In the genomic region with DNA sequence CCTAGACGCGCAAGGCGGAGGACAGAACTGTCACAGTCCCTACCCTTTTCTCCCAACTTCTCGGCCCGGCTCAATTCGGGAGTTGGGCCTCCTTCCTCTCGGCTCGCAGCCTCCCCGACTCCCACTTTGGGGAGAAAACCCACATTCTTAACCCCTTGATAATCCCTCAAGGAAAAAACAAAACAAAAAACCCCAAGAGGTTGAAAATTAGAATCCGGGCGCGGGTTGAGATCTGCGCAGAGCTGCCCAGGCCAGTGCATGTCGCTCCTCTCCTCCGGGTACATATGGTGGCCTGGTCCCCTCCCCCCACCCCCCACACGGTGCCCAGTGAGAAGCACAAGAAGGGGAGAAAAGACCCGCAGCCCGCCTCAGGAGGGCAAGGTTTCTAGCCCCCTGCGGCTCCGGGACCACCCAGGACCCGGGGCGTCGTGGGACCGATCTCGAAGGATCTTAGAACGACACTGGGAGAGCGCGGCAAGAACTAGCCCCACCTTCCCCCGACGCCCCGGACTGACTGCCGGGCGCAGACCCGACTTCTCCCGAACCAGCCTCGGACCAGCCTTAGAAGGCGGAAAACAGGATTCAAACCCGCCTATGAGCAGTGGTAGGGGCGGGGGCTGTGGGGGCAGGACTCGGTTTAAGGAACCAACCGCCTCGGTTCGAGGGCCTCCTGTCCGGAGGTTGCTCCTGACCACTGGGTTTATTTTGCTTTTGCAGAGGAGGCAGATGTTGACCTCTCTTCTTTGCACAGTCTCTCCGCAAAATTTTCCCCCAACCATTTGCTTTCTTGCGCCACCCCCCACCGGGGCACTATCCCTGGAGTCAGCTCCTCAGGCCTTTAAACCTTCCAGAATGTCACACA, we compare ENCODE assay signal across 8 cellular contexts. TPM values are rescaled to one million over a fixed set of nuclear protein-coding genes. Genes with fewer than 3 reads are reported as not detected.
DNase-seq lines count a peak whose midpoint lies in the region; ATAC-seq, FAIRE-seq and TF ChIP-seq lines count a peak whose summit lies in the region.

No MANE protein-coding gene starts in this region.

- no peak overlapping the region for H3K27ac ChIP-seq in pancreas

- H3K36me3 ChIP-seq in Caco-2 (ENCODE audit: control insufficient read depth, insufficient read depth, low read length) (no peaks in the 10 kb centered on the region), pancreas (no peaks in the 10 kb centered on the region)

- H3K27me3 ChIP-seq in Caco-2 (replicated peaks; ENCODE audit: control insufficient read depth, insufficient read depth, low read length), result no peaks in the 10 kb centered on the region
- H3K27me3 ChIP-seq in pancreas, result peaks cover 0 to 69% (median 14%) of the 10 kb centered on the region in 4 donors

- TF ChIP-seq CTCF in Caco-2 (IDR thresholded peaks at IDR 0.05; ENCODE audit: insufficient read depth in 1 of 2, low read depth in 1 of 2, low read length in 1 of 2, severe bottlenecking in 1 of 2, unreplicated experiment in 1 of 2) (no peak), WI38 (IDR thresholded peaks at IDR 0.05; ENCODE audit: low read depth, low read length) (no peak), glutamatergic neuron (IDR thresholded peaks at IDR 0.05; ENCODE audit: partially characterized antibody, unreplicated experiment) (no peak), pancreas (IDR thresholded peaks at IDR 0.05) (no peak)

- WGBS in pancreas, 2 donors, result 6 to 8% methylated on average over 47 of the region's 47 CpGs

- H3K4me3 Mint-ChIP-seq in Caco-2 (ENCODE audit: unreplicated experiment), result peak overlapping the region; percentile 87
- H3K4me3 Mint-ChIP-seq in glutamatergic neuron (ENCODE audit: unreplicated experiment), result peak overlapping the region; percentile 93

- CTCF ChIA-PET in Caco-2 (lab: Charles Lee), result interaction anchor here (1.6 kb wide), 1 partner anchor 12 kb away, joined by 6 read pairs; no protein-coding TSS in a partner anchor

- intact Hi-C loops in Caco-2 (cut with micrococcal nuclease; ENCODE audit: unreplicated experiment), result loop anchor here (1.0 to 2.0 kb wide), 5 partner anchors 8 to 1038 kb away; partner anchors contain the start of gene LNX1
- intact Hi-C loops in pancreas (cut with DNase I), result loop anchor here in 2 of 3 donors (5.0 kb wide), 2 partner anchors 314 to 319 kb away; no protein-coding TSS in a partner anchor

- TSS peak; percentile 88 for BruUV-seq in Caco-2 (replicated peaks; lab: Mats Ljungman, UMichigan)

- DNase-seq in Caco-2, result peak; percentile 81 to 82
- peak; percentile 29 for DNase-seq in glutamatergic neuron
- peak in 1 of 6 donors; percentile 60 for DNase-seq in pancreas
- no peak for DNase-seq in germinal center (ENCODE audit: low spot score)

- H3K4me1 Mint-ChIP-seq in Caco-2 (ENCODE audit: low read depth, unreplicated experiment) (peaks cover 19% of the 10 kb centered on the region), glutamatergic neuron (ENCODE audit: low read depth, unreplicated experiment) (peaks cover 5% of the 10 kb centered on the region)

- no peak for FAIRE-seq in pancreas (lab: Jason Lieb, UNC)

- peak overlapping the region; percentile 64 for H3K4me3 ChIP-seq in Caco-2 (ENCODE audit: low read depth, low read length)
- H3K4me3 ChIP-seq in WI38 (ENCODE audit: low read depth, low read length), result peak overlapping the region; percentile 78
- peak overlapping the region in 3 of 4 donors; percentile 8 to 36 (median 24) for H3K4me3 ChIP-seq in pancreas

- peak overlapping the region; percentile 79 for H3K27ac Mint-ChIP-seq in Caco-2 (ENCODE audit: unreplicated experiment)
- no peak overlapping the region for H3K27ac Mint-ChIP-seq in glutamatergic neuron (ENCODE audit: unreplicated experiment)

- H3K27me3 Mint-ChIP-seq in Caco-2 (ENCODE audit: insufficient read depth, unreplicated experiment), result no peaks in the 10 kb centered on the region
- peaks cover 26% of the 10 kb centered on the region for H3K27me3 Mint-ChIP-seq in glutamatergic neuron (ENCODE audit: unreplicated experiment)

- H3K36me3 Mint-ChIP-seq in Caco-2 (ENCODE audit: insufficient read depth, unreplicated experiment) (peaks cover 43% of the 10 kb centered on the region), glutamatergic neuron (ENCODE audit: unreplicated experiment) (peaks cover 5% of the 10 kb centered on the region)

- ATAC-seq in pancreas (peak; percentile 30 to 43 (median 38)), GM19324 (IDR thresholded peaks at IDR 0.05; ENCODE audit: low FRiP score, unreplicated experiment) (no peak), HG03521 (IDR thresholded peaks at IDR 0.05; ENCODE audit: unreplicated experiment) (no peak), HG03045 (IDR thresholded peaks at IDR 0.05; ENCODE audit: unreplicated experiment) (no peak)

- H3K9me3 ChIP-seq in Caco-2 (no peaks in the 10 kb centered on the region), pancreas (no peaks in the 10 kb centered on the region)

- POLR2A ChIA-PET in Caco-2 (lab: Charles Lee), result no interaction called here

- peaks cover 9% of the 10 kb centered on the region; the same call in 1 of the 2 replicates for H3K4me1 ChIP-seq in Caco-2
- H3K4me1 ChIP-seq in pancreas, result peaks cover 0 to 23% (median 3%) of the 10 kb centered on the region in 3 donors

- H3K9me3 Mint-ChIP-seq in Caco-2 (ENCODE audit: unreplicated experiment), result peaks cover 10% of the 10 kb centered on the region
- H3K9me3 Mint-ChIP-seq in glutamatergic neuron (ENCODE audit: unreplicated experiment), result peaks cover 10% of the 10 kb centered on the region

RNA-seq across cellular contexts. Expression of gene PDGFRA, which starts 2.5 kb away (rescaled TPM):
- total RNA-seq in Caco-2 (2022) (97.4 and 122 TPM in 2 replicates), glutamatergic neuron (ENCODE audit: unreplicated experiment) (14.1 TPM), pancreas (10 to 100 TPM in 4 of 6 donors, 1 to 10 TPM in 2; 5.3 to 43.0 (median 16.1) TPM)
- polyA plus RNA-seq in pancreas, result 1 to 10 TPM; 2.6 to 3.5 TPM

Comparison
In these comparisons a context has a peak if more than half of its experiments do, and no peak if none do; other contexts are left out.
1. H3K4me3 ChIP-seq: peak in every context shown above with its lines; median percentile 78 in WI38; 64 in Caco-2; 24 in pancreas.
2. ATAC-seq: peak in pancreas (4 of 4); none in GM19324 (single experiment), HG03521 (single experiment) and HG03045 (single experiment).